ENCODE assay signal across 34 cellular contexts in genomic region chr7:116401711-116402110, GRCh38.
"Had no signal": no experiment of that assay in that cellular context is flagged by ENCODE, and none has a peak within 500 bp of the region (broad histone marks: within the 10 kb centered on the region; RNA-seq: fewer than 3 reads in every experiment).

No MANE protein-coding gene starts in this region.

- H3K27ac ChIP-seq: adrenal gland, body of pancreas, brain microvascular endothelial cell, breast epithelium, VCaP had no signal

- H3K4me3 ChIP-seq: adrenal gland, body of pancreas, breast epithelium had no signal

- H3K36me3 ChIP-seq: adrenal gland, brain microvascular endothelial cell, breast epithelium had no signal

- H3K27me3 ChIP-seq: adrenal gland, body of pancreas, brain microvascular endothelial cell, breast epithelium had no signal

- H3K9me3 ChIP-seq: adrenal gland, body of pancreas, breast epithelium had no signal

- ATAC-seq: activated CD8-positive, alpha-beta T cell treated with anti-CD3 and anti-CD28 coated beads for 36 hours; activated naive CD4-positive, alpha-beta T cell treated with anti-CD3 and anti-CD28 coated beads, Interleukin-2, amount 50 U/mL, for 72 hours; activated T-cell treated with anti-CD3 and anti-CD28 coated beads, Interleukin-2, amount 50 U/mL, for 4 hours; activated T-cell treated with anti-CD3 and anti-CD28 coated beads, Interleukin-2, amount 50 U/mL, for 72 hours; activated T-helper 17 cell treated with anti-CD3 and anti-CD28 coated beads, Interleukin-2, amount 50 U/mL, for 72 hours; body of pancreas had no signal

- DNase-seq: activated B cell treated with CpG ODN at 0.5 μM for 24 hours; activated CD4-positive, alpha-beta memory T cell treated with anti-CD3 and anti-CD28 coated beads for 36 hours; activated CD4-positive, alpha-beta T cell treated with anti-CD3 and anti-CD28 coated beads for 4 hours; activated CD4-positive, alpha-beta T cell treated with anti-CD3 and anti-CD28 coated beads, Interleukin-2, amount 10 ng/mL, durations not matched to agents 24 days and 14 days; activated CD4-positive, alpha-beta T cell treated with anti-CD3 and anti-CD28 coated beads, Interleukin-2, amount 50 U/mL, for 1 hour; activated CD4-positive, alpha-beta T cell treated with anti-CD3 and anti-CD28 coated beads, Interleukin-2, amount 50 U/mL, for 4 hours; activated CD4-positive, CD25-positive, alpha-beta regulatory T cell treated with anti-CD3 and anti-CD28 coated beads, Interleukin-2, amount 50 U/mL, for 72 hours; activated CD8-positive, alpha-beta memory T cell treated with anti-CD3 and anti-CD28 coated beads, Interleukin-2, amount 50 U/mL, for 4 hours; activated CD8-positive, alpha-beta T cell treated with anti-CD3 and anti-CD28 coated beads for 36 hours; activated effector memory CD4-positive, alpha-beta T cell treated with anti-CD3 and anti-CD28 coated beads, Interleukin-2, amount 50 U/mL, for 16 hours; activated gamma-delta T cell treated with Interleukin-2 at 50 U/mL for 16 hours; activated naive CD4-positive, alpha-beta T cell; activated naive CD4-positive, alpha-beta T cell treated with anti-CD3 and anti-CD28 coated beads for 36 hours; activated naive CD4-positive, alpha-beta T cell treated with anti-CD3 and anti-CD28 coated beads, Interleukin-2, amount 50 U/mL, for 16 hours; activated naive CD8-positive, alpha-beta T cell treated with anti-CD3 and anti-CD28 coated beads for 36 hours; activated T-cell treated with anti-CD3 and anti-CD28 coated beads for 4 hours; activated T-cell treated with anti-CD3 and anti-CD28 coated beads, Interleukin-2, amount 50 U/mL, for 1 hour; activated T-cell treated with anti-CD3 and anti-CD28 coated beads, Interleukin-2, amount 50 U/mL, for 4 hours; activated T-cell treated with anti-CD3 and anti-CD28 coated beads, Interleukin-2, amount 50 U/mL, for 72 hours; adrenal gland; amniotic stem cell; aorta; body of pancreas; brain microvascular endothelial cell; central memory CD4-positive, alpha-beta T cell; T-helper 1 cell; T-helper 2 cell; T-helper 9 cell had no signal

- H3K4me1 ChIP-seq: adrenal gland, body of pancreas, breast epithelium had no signal

- FAIRE-seq: astrocyte, TTC549 had no signal
